26 cellular contexts compared by ENCODE assay signal in genomic region chr1:72649211-72649888, GRCh38.
DNase-seq lines count a peak whose midpoint lies in the region; ATAC-seq, FAIRE-seq and TF ChIP-seq lines count a peak whose summit lies in the region.
"Had no signal": no experiment of that assay in that cellular context is flagged by ENCODE, and none has a peak within 500 bp of the region (broad histone marks: within the 10 kb centered on the region; RNA-seq: fewer than 3 reads in every experiment).

No MANE protein-coding gene starts in this region.

- no peak overlapping the region for H3K9ac ChIP-seq in H1 (replicated peaks in 1 of 4; ENCODE audit: extremely low read depth in 1 of 4, low read depth in 3 of 4, low read length in 3 of 4)
- H3K9ac ChIP-seq: BLaER1, KMS-11 had no signal

- 0 out of 2 replicates have a peak overlapping the region, but pooled peaks have one; percentile 68 for H4K8ac ChIP-seq in H1 (ENCODE audit: extremely low read depth, insufficient read depth, low read length)

- CTCF ChIA-PET in H1 (lab: Charles Lee; ENCODE audit: partially characterized antibody), result interaction anchor here (0.7 to 1.3 kb wide), 2 partner anchors 11 to 15 kb away, joined by 3 to 4 read pairs; no protein-coding TSS in a partner anchor

- no peak for TF ChIP-seq CTCF in H1 (IDR thresholded peaks at IDR 0.05; ENCODE audit: control extremely low read depth in 1 of 3, insufficient read depth in 1 of 3, low read depth in 1 of 3, low read length in 3 of 3)
- no peak for TF ChIP-seq CTCF in osteoblast (IDR thresholded peaks at IDR 0.05; ENCODE audit: extremely low read depth, low read depth, low read length)
- no peak for TF ChIP-seq CTCF in upper lobe of right lung (IDR thresholded peaks at IDR 0.05)
- no peak for TF ChIP-seq CTCF in GM10266 (IDR thresholded peaks at IDR 0.05; ENCODE audit: control insufficient read depth, insufficient read depth, low read depth, missing control alignments)

- no peak overlapping the region for H2BK120ac ChIP-seq in H1 (replicated peaks; ENCODE audit: low read depth, low read length)

- no peak overlapping the region for H4K5ac ChIP-seq in H1 (ENCODE audit: insufficient read length, low read depth, low read length)

- H3K9me3 ChIP-seq in H1 (ENCODE audit: insufficient read depth in 2 of 2, low read depth in 1 of 2, low read length in 1 of 2), result no peaks in the 10 kb centered on the region
- no peaks in the 10 kb centered on the region for H3K9me3 ChIP-seq in osteoblast (ENCODE audit: low read depth, low read length)
- H3K9me3 ChIP-seq in upper lobe of right lung, result no peaks in the 10 kb centered on the region
- H3K9me3 ChIP-seq: BLaER1, HAP-1 had no signal

- H3K4me1 ChIP-seq in H1 (replicated peaks in 1 of 4; ENCODE audit: control insufficient read depth in 3 of 4, insufficient read depth in 4 of 4, low read length in 3 of 4) (no peaks in the 10 kb centered on the region), osteoblast (ENCODE audit: insufficient read depth, low read length) (no peaks in the 10 kb centered on the region), upper lobe of right lung (no peaks in the 10 kb centered on the region)
- H3K4me1 ChIP-seq: BLaER1, HAP-1 had no signal

- no peak for TF ChIP-seq EP300 in H1 (IDR thresholded peaks at IDR 0.05; ENCODE audit: borderline replicate concordance in 1 of 2, low read depth in 2 of 2, low read length in 2 of 2)

- intact Hi-C loops in Right ventricle myocardium inferior (cut with DNase I) (no loop called here), left ventricle myocardium superior (cut with micrococcal nuclease) (no loop called here), upper lobe of right lung (cut with DNase I) (no loop called here)

- H3K79me1 ChIP-seq in H1 (ENCODE audit: low read depth, low read length), result no peaks in the 10 kb centered on the region

- no peak overlapping the region for H4K91ac ChIP-seq in H1 (replicated peaks; ENCODE audit: insufficient read length, low read length)

- H2AFZ ChIP-seq in H1 (ENCODE audit: low read length), result no peak overlapping the region
- no peak overlapping the region for H2AFZ ChIP-seq in osteoblast (ENCODE audit: low read length)
- H2AFZ ChIP-seq: GM23338 had no signal

- H3K18ac ChIP-seq in H1 (ENCODE audit: extremely low read depth, low read length), result no peak overlapping the region

- no peak overlapping the region for H3K4ac ChIP-seq in H1 (replicated peaks; ENCODE audit: insufficient read length, low read depth, low read length)

- no peak overlapping the region for H3K23ac ChIP-seq in H1 (ENCODE audit: insufficient read length)

- no peak overlapping the region for H3K14ac ChIP-seq in H1 (ENCODE audit: insufficient read length)

- POLR2A ChIA-PET in H1 (lab: Charles Lee; ENCODE audit: partially characterized antibody), result no interaction called here

- H2BK5ac ChIP-seq in H1 (ENCODE audit: low read depth, low read length), result no peak overlapping the region

- no peak overlapping the region for H3K56ac ChIP-seq in H1 (replicated peaks; ENCODE audit: insufficient read length, low read depth, low read length)

- H3K79me2 ChIP-seq in H1 (ENCODE audit: control insufficient read depth in 1 of 2, insufficient read depth in 2 of 2, low read length in 2 of 2) (no peaks in the 10 kb centered on the region), osteoblast (ENCODE audit: insufficient read depth, low read length) (no peaks in the 10 kb centered on the region)

- H4K20me1 ChIP-seq in H1 (replicated peaks in 1 of 2; ENCODE audit: control insufficient read depth in 1 of 2, insufficient read depth in 2 of 2, low read length in 2 of 2) (no peaks in the 10 kb centered on the region), osteoblast (ENCODE audit: insufficient read depth, low read length) (no peaks in the 10 kb centered on the region)
- H4K20me1 ChIP-seq: BLaER1 had no signal

- ATAC-seq in Right ventricle myocardium inferior (no peak), left ventricle myocardium superior (no peak), upper lobe of right lung (no peak), HG03469 (IDR thresholded peaks at IDR 0.05; ENCODE audit: unreplicated experiment) (no peak)

- WGBS in H1 (ENCODE audit: extremely low coverage in 1 of 2, insufficient coverage in 1 of 2, insufficient read length in 1 of 2, insufficient replicate concordance in 2 of 2, low coverage in 1 of 2, low lambda C conversion rate in 2 of 2, missing lambda C conversion rate in 1 of 2), 2 experiments, result 93% methylated on average over 24 of the region's 24 CpGs; no CpG with 5 or more reads in 1 of the 2 experiments

- H3K27me3 ChIP-seq in H1 (replicated peaks in 1 of 4; ENCODE audit: control insufficient read depth in 3 of 4, extremely low read depth in 1 of 4, insufficient read depth in 3 of 4, low read length in 3 of 4) (no peaks in the 10 kb centered on the region), osteoblast (ENCODE audit: insufficient read depth, low read length) (no peaks in the 10 kb centered on the region), upper lobe of right lung (no peaks in the 10 kb centered on the region)
- H3K27me3 ChIP-seq: BLaER1 had no signal

- DNase-seq in Right ventricle myocardium inferior (ENCODE audit: missing footprints) (peak; percentile 50), left ventricle myocardium superior (no peak), H1 (ENCODE audit: low read depth in 1 of 2, low spot score in 2 of 2) (no peak), osteoblast (ENCODE audit: insufficient read length, low spot score, missing footprints) (peak; percentile 4), upper lobe of right lung (peak; percentile 39), GM10266 (ENCODE audit: extremely low spot score) (no peak), SKM-1 treated with dmso at 0.1 percent for 144 hours (lab: John Stamatoyannopoulos, UW; ENCODE audit: unreplicated experiment) (no peak)
- DNase-seq: CD4-positive, CD25-positive, alpha-beta regulatory T cell; DMS153; DND-41; NCI-H1048; NCI-H1417; NCI-H1694; NCI-H2029 treated with DMSO at 0.1 percent for 48 hours; NCI-H2227 treated with DMSO at 0.1 percent for 48 hours; NCI-H526 treated with DMSO at 0.1 percent for 48 hours; RPMI8226; SIG-M5 had no signal

- H3K4me3 ChIP-seq in H1 (ENCODE audit: extremely low read depth in 1 of 4, insufficient read depth in 2 of 4, low read depth in 3 of 4, low read length in 4 of 4) (no peak overlapping the region), osteoblast (ENCODE audit: insufficient read depth, low read length) (no peak overlapping the region), upper lobe of right lung (no peak overlapping the region)
- H3K4me3 ChIP-seq: BLaER1, GM23338, HAP-1, SK-N-MC had no signal

- H2AK5ac ChIP-seq in H1 (ENCODE audit: low read depth, low read length), result no peak overlapping the region

- H3K4me2 ChIP-seq in H1 (ENCODE audit: insufficient read depth in 1 of 2, low read depth in 2 of 2, low read length in 2 of 2), result no peak overlapping the region
- H3K4me2 ChIP-seq in osteoblast (ENCODE audit: insufficient read depth, low read length), result no peak overlapping the region
- H3K4me2 ChIP-seq: BLaER1, GM23338, KMS-11 had no signal

- no peaks in the 10 kb centered on the region; the same call in 1 of the 2 replicates for H3K23me2 ChIP-seq in H1 (ENCODE audit: low read depth, low read length)

- no peak overlapping the region for H2BK15ac ChIP-seq in H1 (ENCODE audit: low read length)

- H3K36me3 ChIP-seq in H1 (ENCODE audit: control insufficient read depth in 2 of 4, insufficient read depth in 4 of 4, low read length in 3 of 4) (no peaks in the 10 kb centered on the region), osteoblast (ENCODE audit: insufficient read depth, low read length) (no peaks in the 10 kb centered on the region), upper lobe of right lung (no peaks in the 10 kb centered on the region)
- H3K36me3 ChIP-seq: BLaER1, HAP-1 had no signal

- no peak overlapping the region for H2BK20ac ChIP-seq in H1 (ENCODE audit: low read length)

- no peak for TF ChIP-seq POLR2A in H1 (IDR thresholded peaks at IDR 0.05; ENCODE audit: control extremely low read depth in 1 of 2, low read depth in 2 of 2, low read length in 2 of 2)

- H2BK12ac ChIP-seq in H1 (ENCODE audit: low read depth, low read length), result no peak overlapping the region

- no peak overlapping the region for H3K27ac ChIP-seq in H1 (ENCODE audit: low read depth, low read length)
- no peak overlapping the region for H3K27ac ChIP-seq in osteoblast (ENCODE audit: low read depth, low read length)
- no peak overlapping the region for H3K27ac ChIP-seq in upper lobe of right lung
- H3K27ac ChIP-seq: BLaER1, HL-60, KMS-11, SK-N-MC had no signal

- TF ChIP-seq RAD21 in H1 (IDR thresholded peaks at IDR 0.05 in 1 of 2, conservative IDR thresholded peaks at IDR 0.05 in 1 of 2; ENCODE audit: low read depth in 2 of 2, low read length in 2 of 2), result no peak

- FAIRE-seq in H1 (lab: Jason Lieb, UNC), result no peak
- FAIRE-seq: GM18507 had no signal

TF ChIP-seq in H1, 55 proteins besides CTCF, POLR2A, EP300 and RAD21:
- no peak for TF ChIP-seq SP4 (IDR thresholded peaks at IDR 0.05; ENCODE audit: low read length)

Comparison
In these comparisons a context has a peak if more than half of its experiments do, and no peak if none do; other contexts are left out.
1. DNase-seq: peak in Right ventricle myocardium inferior (single experiment), osteoblast (single experiment) and upper lobe of right lung (single experiment); none in left ventricle myocardium superior (single experiment), H1 (0 of 2), GM10266 (single experiment) and SKM-1 treated with dmso at 0.1 percent for 144 hours (single experiment).